In the genomic region with DNA sequence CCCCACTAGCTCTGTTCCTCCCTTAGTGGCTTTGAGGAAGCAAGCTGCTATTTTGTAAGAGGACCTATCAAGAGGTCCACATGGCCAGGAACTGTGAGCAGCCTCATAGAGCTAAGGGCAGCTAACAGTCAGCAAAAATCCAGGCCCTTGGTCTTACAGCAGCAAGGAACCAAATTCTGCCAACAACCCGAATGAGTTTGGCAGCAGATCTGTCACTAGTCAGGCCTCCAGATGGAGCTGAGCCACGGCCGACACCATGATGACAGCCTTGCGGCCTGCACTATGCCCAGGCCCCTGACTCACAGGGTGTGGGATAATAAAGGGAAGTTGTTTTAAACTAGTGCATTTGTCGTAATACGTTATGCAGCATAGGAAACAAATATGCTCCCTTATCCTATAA, we compare ENCODE assay signal across 1 cellular context.
TF ChIP-seq lines count a peak whose summit lies in the region.

No MANE protein-coding gene starts in this region.

TF ChIP-seq in K562, 482 proteins besides CTCF, POLR2A, EP300 and RAD21 (continued from another document):
- TF ChIP-seq, protein P1, sequence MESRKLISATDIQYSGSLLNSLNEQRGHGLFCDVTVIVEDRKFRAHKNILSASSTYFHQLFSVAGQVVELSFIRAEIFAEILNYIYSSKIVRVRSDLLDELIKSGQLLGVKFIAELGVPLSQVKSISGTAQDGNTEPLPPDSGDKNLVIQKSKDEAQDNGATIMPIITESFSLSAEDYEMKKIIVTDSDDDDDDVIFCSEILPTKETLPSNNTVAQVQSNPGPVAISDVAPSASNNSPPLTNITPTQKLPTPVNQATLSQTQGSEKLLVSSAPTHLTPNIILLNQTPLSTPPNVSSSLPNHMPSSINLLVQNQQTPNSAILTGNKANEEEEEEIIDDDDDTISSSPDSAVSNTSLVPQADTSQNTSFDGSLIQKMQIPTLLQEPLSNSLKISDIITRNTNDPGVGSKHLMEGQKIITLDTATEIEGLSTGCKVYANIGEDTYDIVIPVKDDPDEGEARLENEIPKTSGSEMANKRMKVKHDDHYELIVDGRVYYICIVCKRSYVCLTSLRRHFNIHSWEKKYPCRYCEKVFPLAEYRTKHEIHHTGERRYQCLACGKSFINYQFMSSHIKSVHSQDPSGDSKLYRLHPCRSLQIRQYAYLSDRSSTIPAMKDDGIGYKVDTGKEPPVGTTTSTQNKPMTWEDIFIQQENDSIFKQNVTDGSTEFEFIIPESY (CRISPR knock-in tag; IDR thresholded peaks at IDR 0.05) = peak; percentile 82
- TF ChIP-seq TAL1 (IDR thresholded peaks at IDR 0.05) = peak; percentile 15; the same call in 1 of the 2 replicates
- 0 out of 2 replicates have a peak, but pooled peaks have one; percentile 8 for TF ChIP-seq MAFG (tag; conservative IDR thresholded peaks at IDR 0.05)
- peak in 1 of 2 experiments; percentile 32; a peak in 1 of 3 replicates for TF ChIP-seq CBX3 (IDR thresholded peaks at IDR 0.05; ENCODE audit: borderline replicate concordance in 1 of 2, low read length in 2 of 2)
- TF ChIP-seq, protein P2, sequence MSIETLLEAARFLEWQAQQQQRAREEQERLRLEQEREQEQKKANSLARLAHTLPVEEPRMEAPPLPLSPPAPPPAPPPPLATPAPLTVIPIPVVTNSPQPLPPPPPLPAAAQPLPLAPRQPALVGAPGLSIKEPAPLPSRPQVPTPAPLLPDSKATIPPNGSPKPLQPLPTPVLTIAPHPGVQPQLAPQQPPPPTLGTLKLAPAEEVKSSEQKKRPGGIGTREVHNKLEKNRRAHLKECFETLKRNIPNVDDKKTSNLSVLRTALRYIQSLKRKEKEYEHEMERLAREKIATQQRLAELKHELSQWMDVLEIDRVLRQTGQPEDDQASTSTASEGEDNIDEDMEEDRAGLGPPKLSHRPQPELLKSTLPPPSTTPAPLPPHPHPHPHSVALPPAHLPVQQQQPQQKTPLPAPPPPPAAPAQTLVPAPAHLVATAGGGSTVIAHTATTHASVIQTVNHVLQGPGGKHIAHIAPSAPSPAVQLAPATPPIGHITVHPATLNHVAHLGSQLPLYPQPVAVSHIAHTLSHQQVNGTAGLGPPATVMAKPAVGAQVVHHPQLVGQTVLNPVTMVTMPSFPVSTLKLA (conservative IDR thresholded peaks at IDR 0.05) = 0 out of 4 replicates have a peak, but pooled peaks of 1 of the 2 experiments have one; percentile 16
